In the genomic region with DNA sequence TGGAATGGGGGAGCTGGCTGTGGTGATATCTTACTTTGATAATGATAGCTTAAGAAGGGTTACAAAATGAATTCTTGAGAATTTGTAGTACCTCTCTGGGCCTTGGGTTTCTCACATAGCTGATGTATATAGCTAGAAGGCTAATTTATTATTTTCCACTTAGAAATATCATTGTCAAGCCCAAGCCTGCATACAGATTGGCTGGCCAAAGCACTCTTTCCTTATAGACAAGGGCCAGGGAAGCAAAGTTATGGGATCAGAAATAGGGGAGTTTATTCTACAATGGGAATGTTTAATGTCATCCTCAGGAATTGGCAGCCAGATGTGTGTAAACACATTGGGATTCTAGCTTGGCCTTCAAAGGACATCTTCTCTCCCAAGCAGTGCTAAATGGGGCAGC, we compare ENCODE assay signal across 17 cellular contexts.
DNase-seq lines count a peak whose midpoint lies in the region; ATAC-seq and TF ChIP-seq lines count a peak whose summit lies in the region.
"Had no signal": no experiment of that assay in that cellular context is flagged by ENCODE, and none has a peak within 500 bp of the region (broad histone marks: within the 10 kb centered on the region; RNA-seq: fewer than 3 reads in every experiment).

No MANE protein-coding gene starts in this region.

- no peaks in the 10 kb centered on the region for H3K27me3 Mint-ChIP-seq in mesothelial cell of epicardium (ENCODE audit: low read depth)
- H3K27me3 Mint-ChIP-seq in activated T-cell treated with anti-CD3 and anti-CD28 coated beads, Interleukin-2, amount 50 U/mL, for 72 hours (ENCODE audit: low read depth), result peaks cover 28% of the 10 kb centered on the region

- no peak overlapping the region for H3K9ac ChIP-seq in KMS-11
- H3K9ac ChIP-seq in trophoblast cell (ENCODE audit: low read length), result no peak overlapping the region
- no peak overlapping the region for H3K9ac ChIP-seq in GM23248
- H3K9ac ChIP-seq: BLaER1 treated with 17β-estradiol and CSF1 and Interleukin-3, amounts not matched to agents 10 nM and 100 nM had no signal

- H3K36me3 ChIP-seq in KMS-11 (ENCODE audit: insufficient read depth) (no peaks in the 10 kb centered on the region), trophoblast cell (ENCODE audit: control insufficient read depth in 1 of 2, insufficient read depth in 2 of 2, low read length in 2 of 2) (no peaks in the 10 kb centered on the region), GM23248 (ENCODE audit: low read depth) (no peaks in the 10 kb centered on the region)
- H3K36me3 ChIP-seq: BLaER1 treated with 17β-estradiol and CSF1 and Interleukin-3, amounts not matched to agents 10 nM and 100 nM had no signal

- H3F3A ChIP-seq in GM23248 (ENCODE audit: insufficient read depth), result no peaks in the 10 kb centered on the region

- peak overlapping the region; percentile 40 for H2AK5ac ChIP-seq in trophoblast cell (ENCODE audit: low read length)

- no peaks in the 10 kb centered on the region for H3K27me3 ChIP-seq in KMS-11 (ENCODE audit: insufficient read depth, low read depth)
- H3K27me3 ChIP-seq in trophoblast cell (ENCODE audit: insufficient read depth, low read length), result no peaks in the 10 kb centered on the region
- peaks cover 17% of the 10 kb centered on the region for H3K27me3 ChIP-seq in GM23248 (replicated peaks; ENCODE audit: insufficient read depth)
- H3K27me3 ChIP-seq: BLaER1 treated with 17β-estradiol and CSF1 and Interleukin-3, amounts not matched to agents 10 nM and 100 nM had no signal

- H3K9me3 Mint-ChIP-seq in mesothelial cell of epicardium, result no peaks in the 10 kb centered on the region
- no peaks in the 10 kb centered on the region for H3K9me3 Mint-ChIP-seq in activated T-cell treated with anti-CD3 and anti-CD28 coated beads, Interleukin-2, amount 50 U/mL, for 72 hours
- H3K9me3 Mint-ChIP-seq: CD4-positive, alpha-beta T cell; CD8-positive, alpha-beta T cell had no signal

- in situ Hi-C loops in GM23248 (cut with MboI), result no loop called here

- peak overlapping the region; percentile 92 for H4K91ac ChIP-seq in trophoblast cell (ENCODE audit: low read depth, low read length)

- no peak overlapping the region for H3K4me3 Mint-ChIP-seq in mesothelial cell of epicardium
- no peak overlapping the region for H3K4me3 Mint-ChIP-seq in activated T-cell treated with anti-CD3 and anti-CD28 coated beads, Interleukin-2, amount 50 U/mL, for 72 hours
- H3K4me3 Mint-ChIP-seq: B cell; CD4-positive, alpha-beta T cell; CD8-positive, alpha-beta T cell had no signal

- H2BK12ac ChIP-seq in trophoblast cell (ENCODE audit: low read length), result peak overlapping the region; percentile 100

- DNase-seq in mesothelial cell of epicardium (ENCODE audit: low spot score in 2 of 2, unreplicated experiment in 2 of 2) (no peak), trophoblast cell (no peak), AML-193 (lab: John Stamatoyannopoulos, UW) (no peak), GM23248 (no peak)
- DNase-seq in activated T-cell treated with anti-CD3 and anti-CD28 coated beads, Interleukin-2, amount 50 U/mL, for 72 hours, result no peak
- DNase-seq: 8988T; ACHN; Caco-2; Calu3; CD4-positive, alpha-beta T cell; CD8-positive, alpha-beta T cell; DMS79 treated with DMSO at 0.1 percent for 48 hours; GF-D8 had no signal

- H3K4me2 ChIP-seq in KMS-11, result 0 out of 2 replicates have a peak overlapping the region, but pooled peaks have one; percentile 7
- no peak overlapping the region for H3K4me2 ChIP-seq in trophoblast cell (ENCODE audit: low read length)
- H3K4me2 ChIP-seq in GM23248 (ENCODE audit: unreplicated experiment), result no peak overlapping the region
- H3K4me2 ChIP-seq: BLaER1 treated with 17β-estradiol and CSF1 and Interleukin-3, amounts not matched to agents 10 nM and 100 nM had no signal

- H3K36me3 Mint-ChIP-seq in mesothelial cell of epicardium, result no peaks in the 10 kb centered on the region
- H3K36me3 Mint-ChIP-seq in activated T-cell treated with anti-CD3 and anti-CD28 coated beads, Interleukin-2, amount 50 U/mL, for 72 hours (ENCODE audit: insufficient read depth in 2 of 2), result no peaks in the 10 kb centered on the region
- H3K36me3 Mint-ChIP-seq: CD8-positive, alpha-beta T cell had no signal

- no peak for ATAC-seq in activated T-cell treated with anti-CD3 and anti-CD28 coated beads, Interleukin-2, amount 50 U/mL, for 72 hours (replicated peaks in 1 of 2)
- ATAC-seq: CD8-positive, alpha-beta T cell had no signal

- no peaks in the 10 kb centered on the region for H3K9me3 ChIP-seq in trophoblast cell (ENCODE audit: insufficient read depth, low read depth, low read length)
- H3K9me3 ChIP-seq in GM23248 (ENCODE audit: low read depth), result no peaks in the 10 kb centered on the region
- H3K9me3 ChIP-seq: BLaER1 treated with 17β-estradiol and CSF1 and Interleukin-3, amounts not matched to agents 10 nM and 100 nM; Caco-2 had no signal

- H3K79me1 ChIP-seq in trophoblast cell (ENCODE audit: low read length), result peaks cover 45% of the 10 kb centered on the region

- H2AFZ ChIP-seq in KMS-11 (ENCODE audit: low read depth), result no peak overlapping the region
- H2AFZ ChIP-seq in trophoblast cell (ENCODE audit: insufficient read depth, low read length, poor library complexity), result no peak overlapping the region
- no peak overlapping the region for H2AFZ ChIP-seq in GM23248

- no peaks in the 10 kb centered on the region for H4K20me1 ChIP-seq in KMS-11 (ENCODE audit: insufficient read depth)
- H4K20me1 ChIP-seq in GM23248 (ENCODE audit: insufficient read depth), result no peaks in the 10 kb centered on the region
- H4K20me1 ChIP-seq: BLaER1 treated with 17β-estradiol and CSF1 and Interleukin-3, amounts not matched to agents 10 nM and 100 nM had no signal

- H2BK120ac ChIP-seq in trophoblast cell (ENCODE audit: insufficient read depth, low read length, poor library complexity), result peak overlapping the region; percentile 62

- peak overlapping the region; percentile 44 for H2BK5ac ChIP-seq in trophoblast cell (ENCODE audit: low read depth, low read length, poor library complexity)

- no peak overlapping the region for H3K27ac ChIP-seq in KMS-11
- no peak overlapping the region for H3K27ac ChIP-seq in trophoblast cell (ENCODE audit: low read depth, low read length)
- no peak overlapping the region for H3K27ac ChIP-seq in GM23248
- H3K27ac ChIP-seq: BLaER1 treated with 17β-estradiol and CSF1 and Interleukin-3, amounts not matched to agents 10 nM and 100 nM; C4-2B had no signal

- H3K23ac ChIP-seq in trophoblast cell (ENCODE audit: low read length), result no peak overlapping the region

- TF ChIP-seq CTCF in KMS-11 (conservative IDR thresholded peaks at IDR 0.05; ENCODE audit: low read depth, low read length) (no peak), mesothelial cell of epicardium (IDR thresholded peaks at IDR 0.05; ENCODE audit: unreplicated experiment) (no peak)

- no peak overlapping the region for H3K4ac ChIP-seq in trophoblast cell (ENCODE audit: low read depth, low read length)

- H4K8ac ChIP-seq in trophoblast cell (ENCODE audit: low read depth, low read length), result no peak overlapping the region

- peak overlapping the region; percentile 11 for H3K27ac Mint-ChIP-seq in mesothelial cell of epicardium
- H3K27ac Mint-ChIP-seq in activated T-cell treated with anti-CD3 and anti-CD28 coated beads, Interleukin-2, amount 50 U/mL, for 72 hours, result no peak overlapping the region
- H3K27ac Mint-ChIP-seq: B cell; CD4-positive, alpha-beta T cell; CD8-positive, alpha-beta T cell had no signal

- H3K4me3 ChIP-seq in KMS-11 (IDR thresholded peaks at IDR 0.05; ENCODE audit: insufficient read depth, low read depth, low read length) (no peak overlapping the region), trophoblast cell (ENCODE audit: low read depth, low read length) (no peak overlapping the region), GM23248 (no peak overlapping the region)
- H3K4me3 ChIP-seq: BLaER1 treated with 17β-estradiol and CSF1 and Interleukin-3, amounts not matched to agents 10 nM and 100 nM had no signal

- H3K14ac ChIP-seq in trophoblast cell (ENCODE audit: low read length), result peak overlapping the region; percentile 67

- peak overlapping the region; percentile 96 for H3K18ac ChIP-seq in trophoblast cell (ENCODE audit: low read length)

- H3K79me2 ChIP-seq in KMS-11 (ENCODE audit: insufficient read depth, low read depth) (no peaks in the 10 kb centered on the region), trophoblast cell (ENCODE audit: control insufficient read depth, insufficient read depth, low read length, poor library complexity) (peaks cover 3% of the 10 kb centered on the region), GM23248 (ENCODE audit: insufficient read depth) (no peaks in the 10 kb centered on the region)

- no peaks in the 10 kb centered on the region for H3K9me2 ChIP-seq in GM23248 (ENCODE audit: insufficient read depth)

- peaks cover 74% of the 10 kb centered on the region for H3K4me1 Mint-ChIP-seq in mesothelial cell of epicardium
- H3K4me1 Mint-ChIP-seq in activated T-cell treated with anti-CD3 and anti-CD28 coated beads, Interleukin-2, amount 50 U/mL, for 72 hours (ENCODE audit: low read depth), result no peaks in the 10 kb centered on the region
- H3K4me1 Mint-ChIP-seq: B cell had no signal

- peaks cover 54% of the 10 kb centered on the region for H3K4me1 ChIP-seq in KMS-11 (ENCODE audit: low read depth, poor library complexity, severe bottlenecking)
- H3K4me1 ChIP-seq in trophoblast cell (ENCODE audit: control insufficient read depth in 1 of 2, insufficient read depth in 2 of 2, low read length in 2 of 2), result peaks cover 18 to 25% of the 10 kb centered on the region in 2 experiments
- no peaks in the 10 kb centered on the region for H3K4me1 ChIP-seq in GM23248 (ENCODE audit: insufficient read depth)
- H3K4me1 ChIP-seq: Caco-2 had no signal

- no peak overlapping the region for H4K12ac ChIP-seq in trophoblast cell (ENCODE audit: low read depth, low read length)
